Comparison of ENCODE assay signal across 25 cellular contexts in genomic region chr1:53678046-53678445, GRCh38.
"Had no signal": no experiment of that assay in that cellular context is flagged by ENCODE, and none has a peak within 500 bp of the region (broad histone marks: within the 10 kb centered on the region; RNA-seq: fewer than 3 reads in every experiment).

No MANE protein-coding gene starts in this region.

- H3K36me3 ChIP-seq: colonic mucosa, esophagus muscularis mucosa, esophagus squamous epithelium, gastrocnemius medialis, gastroesophageal sphincter, heart left ventricle, heart right ventricle had no signal

- H3K9me3 ChIP-seq: colonic mucosa, esophagus muscularis mucosa, esophagus squamous epithelium, gastrocnemius medialis, gastroesophageal sphincter, heart left ventricle, heart right ventricle had no signal

- H3K4me3 ChIP-seq: colonic mucosa, coronary artery, dorsolateral prefrontal cortex, esophagus muscularis mucosa, esophagus squamous epithelium, gastrocnemius medialis, gastroesophageal sphincter, heart left ventricle, heart right ventricle had no signal

- DNase-seq: colonic mucosa; cortex of kidney; dermis blood vessel endothelial cell; effector CD4-positive, alpha-beta T cell; effector CD8-positive, alpha-beta T cell; effector memory CD4-positive, alpha-beta T cell; effector memory CD8-positive, alpha-beta T cell; endodermal cell; esophagus squamous epithelium; foreskin keratinocyte; foreskin melanocyte; gastrocnemius medialis; glutamatergic neuron; heart right ventricle had no signal

- H3K27ac ChIP-seq: colonic mucosa, coronary artery, dorsolateral prefrontal cortex, epithelial cell of prostate, esophagus muscularis mucosa, esophagus squamous epithelium, foreskin keratinocyte, gastrocnemius medialis, gastroesophageal sphincter, heart left ventricle, heart right ventricle had no signal

- H3K27me3 ChIP-seq: colonic mucosa had no signal

- FAIRE-seq: colon, endometrium, endothelial cell of umbilical vein, frontal cortex had no signal

- ATAC-seq: effector memory CD8-positive, alpha-beta T cell; esophagus mucosa; foreskin keratinocyte; gastrocnemius medialis; gastroesophageal sphincter had no signal

- H3K4me1 ChIP-seq: foreskin keratinocyte, gastrocnemius medialis had no signal
